In the genomic region with DNA sequence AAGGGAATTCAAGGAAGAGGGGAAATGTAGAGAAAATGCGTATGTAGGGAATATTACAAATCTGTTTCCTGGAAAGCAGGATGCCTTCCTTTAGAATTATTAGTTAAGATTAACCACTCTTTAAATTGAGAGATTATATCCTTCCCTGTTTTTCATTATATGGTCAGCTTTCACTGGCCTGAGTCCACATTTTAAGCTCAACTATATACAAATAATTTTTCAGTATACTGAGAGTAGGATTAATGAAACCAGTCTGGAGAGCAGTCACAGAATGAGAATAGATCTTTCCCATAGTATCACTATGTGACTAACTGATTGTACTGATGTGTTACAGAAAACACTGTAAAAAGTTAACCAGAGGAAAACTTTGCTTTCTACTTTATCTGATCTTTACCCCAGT, we compare ENCODE assay signal across 7 cellular contexts.
"Had no signal": no experiment of that assay in that cellular context is flagged by ENCODE, and none has a peak within 500 bp of the region (broad histone marks: within the 10 kb centered on the region; RNA-seq: fewer than 3 reads in every experiment).

No MANE protein-coding gene starts in this region.

- H3K36me3 Mint-ChIP-seq: IgD-negative memory B cell had no signal

- ATAC-seq: GM23338, HepG2 had no signal

- H3K4me2 ChIP-seq: GM23338 had no signal

- H3K9me3 Mint-ChIP-seq: GM23338, H9, IgD-negative memory B cell had no signal

- DNase-seq: H9, HCEC 1CT, KBM-7 had no signal

- H3K27ac ChIP-seq: HL-60 had no signal

- H3K27ac Mint-ChIP-seq: GM23338, H9, IgD-negative memory B cell had no signal

- H3K27me3 Mint-ChIP-seq: IgD-negative memory B cell had no signal

- H3K4me3 Mint-ChIP-seq: GM23338, H9, IgD-negative memory B cell had no signal

- H3K4me3 ChIP-seq: GM23338 had no signal

- H2AFZ ChIP-seq: GM23338 had no signal
